In the genomic region with DNA sequence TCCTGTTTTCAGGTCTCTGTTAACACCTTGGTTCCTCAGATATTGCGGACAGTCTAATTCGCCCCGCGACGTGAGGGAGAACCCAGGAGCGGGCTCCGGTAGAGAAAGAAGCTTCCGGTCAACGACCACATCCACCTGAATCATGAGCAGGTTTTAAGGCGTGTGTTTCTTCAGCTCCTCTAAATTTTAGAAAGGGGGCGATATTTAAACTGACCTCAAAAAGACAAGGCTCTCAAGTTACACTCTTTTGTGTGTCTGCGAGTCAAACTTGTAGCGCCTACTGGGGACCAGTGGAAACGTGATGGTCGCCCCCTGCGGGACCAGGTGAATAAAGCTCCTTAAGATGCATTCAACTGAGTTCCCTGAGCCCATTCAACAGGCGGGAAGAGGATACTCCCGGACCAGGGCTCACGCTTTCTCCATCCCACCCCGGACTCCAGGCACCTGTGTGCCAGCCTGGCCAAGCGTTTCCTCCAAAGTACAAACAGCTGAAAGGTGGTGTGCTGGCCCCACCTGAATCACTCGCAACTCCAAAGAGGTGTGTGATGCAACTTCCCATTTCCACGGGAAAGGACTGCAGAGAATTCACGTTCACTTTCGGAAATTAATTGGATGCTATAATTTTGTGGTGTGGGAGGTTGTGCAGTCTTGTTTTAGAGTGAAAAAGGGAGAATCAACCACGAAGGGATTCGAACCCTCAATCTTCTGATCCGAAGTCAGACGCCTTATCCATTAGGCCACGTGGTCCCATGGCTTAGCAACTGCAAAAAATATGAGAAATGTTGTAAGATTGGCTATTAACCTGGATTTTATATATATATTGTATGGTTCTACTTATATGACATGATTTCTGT, we compare ENCODE assay signal across 8 cellular contexts. TPM values are rescaled to one million over a fixed set of nuclear protein-coding genes. Genes with fewer than 3 reads are reported as not detected.
DNase-seq lines count a peak whose midpoint lies in the region; ATAC-seq, FAIRE-seq and TF ChIP-seq lines count a peak whose summit lies in the region.

No MANE protein-coding gene starts in this region.

- intact Hi-C loops in mammary epithelial cell (cut with micrococcal nuclease) (loop anchor here (1.0 to 5.0 kb wide), 6 partner anchors 44 to 400 kb away; a partner anchor contains a TSS), stomach (cut with DNase I; ENCODE audit: low total_unique reads) (no loop called here)

- BruUV-seq in mammary epithelial cell (replicated peaks; lab: Mats Ljungman, UMichigan), result TSS peak; percentile 100

- no peaks in the 10 kb centered on the region for H3K36me3 ChIP-seq in mammary epithelial cell (ENCODE audit: insufficient read depth, low read length)
- no peaks in the 10 kb centered on the region for H3K36me3 ChIP-seq in liver (ENCODE audit: control insufficient read depth in 4 of 4, insufficient read depth in 3 of 4, low read depth in 1 of 4, low read length in 3 of 4)
- no peaks in the 10 kb centered on the region for H3K36me3 ChIP-seq in stomach

- peak; percentile 58 for ATAC-seq in HG02588 (IDR thresholded peaks at IDR 0.05; ENCODE audit: unreplicated experiment)

- TF ChIP-seq POLR2A in stomach (IDR thresholded peaks at IDR 0.05), result no peak

- in situ Hi-C loops in mammary epithelial cell (cut with MboI; ENCODE audit: low sequenced_read_pairs in 2 of 2), result no loop called here

- H3K4me3 ChIP-seq in mammary epithelial cell (replicated peaks in 1 of 3; ENCODE audit: insufficient read depth in 1 of 3, low read depth in 2 of 3, low read length in 3 of 3) (peak overlapping the region; percentile 36 to 67 (median 42)), liver (ENCODE audit: low read depth in 1 of 3, low read length in 3 of 3) (peak overlapping the region; percentile 8 to 32 (median 23)), stomach (peak overlapping the region in 2 of 4 donors; percentile 20 to 34)

- DNase-seq in ELR (ENCODE audit: low read depth), result peak; percentile 89
- peak; percentile 70 for DNase-seq in NCI-H146 treated with DMSO at 0.1 percent for 48 hours (lab: John Stamatoyannopoulos, UW; ENCODE audit: unreplicated experiment)
- peak; percentile 95 for DNase-seq in mammary epithelial cell
- DNase-seq in stimulated activated CD8-positive, alpha-beta memory T cell treated with anti-CD3 and anti-CD28 coated beads, Interleukin-4, amount 100 ng/mL, for 24 hours (ENCODE audit: low read depth), result peak; percentile 28
- DNase-seq in stomach, result no peak

- TF ChIP-seq CTCF in mammary epithelial cell (conservative IDR thresholded peaks at IDR 0.05 in 1 of 2, IDR thresholded peaks at IDR 0.05 in 1 of 2; ENCODE audit: extremely low read depth in 1 of 2, insufficient read depth in 1 of 2, low read depth in 1 of 2, low read length in 2 of 2) (peak; percentile 59 to 63), liver (IDR thresholded peaks at IDR 0.05; ENCODE audit: low read depth, low read length, missing input control) (peak; percentile 34), stomach (IDR thresholded peaks at IDR 0.05) (no peak)

- 3% methylated on average over 20 of the region's 30 CpGs for WGBS in mammary epithelial cell (ENCODE audit: low coverage, missing lambda C conversion rate)
- 7% methylated on average over 30 of the region's 30 CpGs for WGBS in liver
- WGBS in stomach, 5 donors, result 3 to 6% (median 5%) methylated on average over 29 to 30 of the region's 30 CpGs

- no peak overlapping the region for H3K9ac ChIP-seq in mammary epithelial cell (ENCODE audit: insufficient read depth, low read length)
- H3K9ac ChIP-seq in liver (ENCODE audit: low read depth in 1 of 2, low read length in 2 of 2), result no peak overlapping the region

- CTCF ChIA-PET in mammary epithelial cell (lab: Charles Lee; ENCODE audit: low non-redundant PET), result interaction anchor here (0.6 to 0.8 kb wide), 3 partner anchors 47 to 532 kb away, joined by 3 to 11 read pairs (median 6); no protein-coding TSS in a partner anchor

- peak; percentile 84 for FAIRE-seq in TTC549 (lab: Jason Lieb, UNC)

- H3K79me2 ChIP-seq in mammary epithelial cell (ENCODE audit: insufficient read depth, low read length), result no peaks in the 10 kb centered on the region

- H3K27ac ChIP-seq in mammary epithelial cell (ENCODE audit: insufficient read depth, low read depth, low read length) (no peak overlapping the region), liver (ENCODE audit: low read depth in 1 of 2, low read length in 2 of 2) (no peak overlapping the region), stomach (no peak overlapping the region)

- peaks cover 12% of the 10 kb centered on the region for H3K4me1 ChIP-seq in mammary epithelial cell (ENCODE audit: insufficient read depth, low read length)
- peaks cover 0 to 6% (median 0%) of the 10 kb centered on the region in 4 donors for H3K4me1 ChIP-seq in liver (ENCODE audit: control insufficient read depth in 4 of 4, insufficient read depth in 4 of 4, low read length in 3 of 4)
- H3K4me1 ChIP-seq in stomach, result peaks cover 0 to 13% (median 6%) of the 10 kb centered on the region in 4 donors

- H3K4me2 ChIP-seq in mammary epithelial cell (ENCODE audit: insufficient read depth, low read depth, low read length), result peak overlapping the region; percentile 76

- no peak for TF ChIP-seq EP300 in stomach (IDR thresholded peaks at IDR 0.05)

- H2AFZ ChIP-seq in mammary epithelial cell (ENCODE audit: low read depth, low read length), result peak overlapping the region; percentile 76

- no peaks in the 10 kb centered on the region for H4K20me1 ChIP-seq in mammary epithelial cell (ENCODE audit: insufficient read depth, low read length)

- H3K27me3 ChIP-seq in mammary epithelial cell (ENCODE audit: insufficient read depth, low read length) (no peaks in the 10 kb centered on the region), liver (ENCODE audit: control insufficient read depth in 4 of 4, insufficient read depth in 4 of 4, low read length in 3 of 4) (no peaks in the 10 kb centered on the region), stomach (peaks cover 0 to 74% (median 14%) of the 10 kb centered on the region in 3 donors)

- no peaks in the 10 kb centered on the region for H3K9me3 ChIP-seq in mammary epithelial cell (replicated peaks; ENCODE audit: insufficient read depth, low read length)
- peaks cover 0 to 2% (median 0%) of the 10 kb centered on the region in 4 donors for H3K9me3 ChIP-seq in liver (ENCODE audit: control insufficient read depth in 4 of 4, low read length in 3 of 4)
- H3K9me3 ChIP-seq in stomach, result peaks cover 0 to 14% (median 5%) of the 10 kb centered on the region in 4 donors

- dilution Hi-C loops in mammary epithelial cell (cut with HindIII; ENCODE audit: low sequenced_read_pairs), result no loop called here

- TF ChIP-seq RAD21 in liver (IDR thresholded peaks at IDR 0.05), result peak; percentile 28 to 34

TF ChIP-seq in liver, 16 proteins besides CTCF, POLR2A, EP300 and RAD21:
- TF ChIP-seq FOXA1 (IDR thresholded peaks at IDR 0.05) (no peak), EGR1 (IDR thresholded peaks at IDR 0.05; ENCODE audit: low read depth in 2 of 2) (peak in 1 of 2 donors; percentile 58), RXRA (IDR thresholded peaks at IDR 0.05) (peak in 1 of 2 donors; percentile 26), HNF4A (conservative IDR thresholded peaks at IDR 0.05) (peak in 1 of 2 donors; percentile 35), SP1 (IDR thresholded peaks at IDR 0.05) (no peak), FOXA2 (IDR thresholded peaks at IDR 0.05) (no peak)
- TF ChIP-seq, protein P1, sequence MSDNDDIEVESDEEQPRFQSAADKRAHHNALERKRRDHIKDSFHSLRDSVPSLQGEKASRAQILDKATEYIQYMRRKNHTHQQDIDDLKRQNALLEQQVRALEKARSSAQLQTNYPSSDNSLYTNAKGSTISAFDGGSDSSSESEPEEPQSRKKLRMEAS (IDR thresholded peaks at IDR 0.05), result peak; percentile 74
- TF ChIP-seq, protein P2, sequence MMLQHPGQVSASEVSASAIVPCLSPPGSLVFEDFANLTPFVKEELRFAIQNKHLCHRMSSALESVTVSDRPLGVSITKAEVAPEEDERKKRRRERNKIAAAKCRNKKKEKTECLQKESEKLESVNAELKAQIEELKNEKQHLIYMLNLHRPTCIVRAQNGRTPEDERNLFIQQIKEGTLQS (IDR thresholded peaks at IDR 0.05), result peak; percentile 97

RNA-seq across cellular contexts. Expression of a gene that starts 17.0 kb away (rescaled TPM):
- total RNA-seq in mammary epithelial cell (not detected), liver (not detected), stomach (not detected)
- polyA plus RNA-seq in mammary epithelial cell (not detected), liver (not detected), stomach (not detected)
- not detected for polyA minus RNA-seq in mammary epithelial cell

RNA-seq across cellular contexts. Expression of a gene that starts 27.1 kb away (rescaled TPM):
- total RNA-seq in mammary epithelial cell, result not detected
- polyA plus RNA-seq in mammary epithelial cell, result not detected
- not detected for polyA minus RNA-seq in mammary epithelial cell
- total RNA-seq in liver, result not detected
- not detected for polyA plus RNA-seq in liver
- not detected for total RNA-seq in stomach
- not detected for polyA plus RNA-seq in stomach

Comparison
In these comparisons a context has a peak if more than half of its experiments do, and no peak if none do; other contexts are left out.
1. CTCF ChIP-seq: peak in mammary epithelial cell (2 of 2) and liver (single experiment); none in stomach (0 of 7).